8 cellular contexts compared by ENCODE assay signal in genomic region chr13:26384587-26384986, GRCh38.
"Had no signal": no experiment of that assay in that cellular context is flagged by ENCODE, and none has a peak within 500 bp of the region (broad histone marks: within the 10 kb centered on the region; RNA-seq: fewer than 3 reads in every experiment).

No MANE protein-coding gene starts in this region.

- H2AFZ ChIP-seq: GM23338 had no signal

- DNase-seq: H9, HCEC 1CT, KG1 had no signal

- H3K9me3 Mint-ChIP-seq: GM23338, H9, IgD-negative memory B cell had no signal

- ATAC-seq: GM23338 had no signal

- H3K4me2 ChIP-seq: GM23338 had no signal

- H3K4me1 Mint-ChIP-seq: GM23338, H9 had no signal

- FAIRE-seq: H1, H54, HTR-8/SVneo had no signal

- H3K27ac Mint-ChIP-seq: GM23338, H9, IgD-negative memory B cell had no signal

- H3K4me3 Mint-ChIP-seq: GM23338, H9, IgD-negative memory B cell had no signal

- H3K27me3 Mint-ChIP-seq: IgD-negative memory B cell had no signal

- H3K4me3 ChIP-seq: GM23338 had no signal
